In the genomic region with DNA sequence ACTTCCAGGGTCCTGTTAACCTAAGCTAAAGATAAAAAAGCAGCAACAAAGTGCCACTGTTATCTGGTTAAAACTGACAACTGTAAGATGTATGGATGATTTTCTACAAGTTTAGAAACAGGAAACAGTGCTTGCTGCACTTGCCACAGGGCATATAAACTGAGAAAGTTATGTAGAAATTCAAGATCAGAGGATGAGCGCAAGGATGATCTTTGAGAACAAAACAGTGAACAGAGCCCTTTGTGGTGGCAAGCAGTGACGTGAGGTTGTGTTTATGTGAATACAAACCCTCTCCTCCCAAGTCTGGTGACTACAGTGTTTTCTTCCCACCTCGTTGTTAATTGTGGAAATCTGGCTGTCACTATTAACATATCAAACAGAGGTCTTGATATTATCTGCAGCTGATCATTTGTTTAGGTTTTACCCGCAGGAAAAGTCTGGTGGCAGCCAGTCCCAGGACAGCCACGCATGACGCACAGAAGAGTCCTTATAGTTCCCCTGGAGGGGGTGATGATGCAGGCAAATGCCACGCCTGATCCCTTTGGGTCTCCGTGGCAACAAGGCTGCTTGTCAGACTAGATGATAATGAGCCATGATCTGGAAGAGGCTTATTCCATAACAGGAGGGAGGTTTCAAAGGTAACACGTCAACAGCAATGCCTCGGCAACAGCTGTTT, we compare ENCODE assay signal across 8 cellular contexts. TPM values are rescaled to one million over a fixed set of nuclear protein-coding genes. Genes with fewer than 3 reads are reported as not detected.
DNase-seq lines count a peak whose midpoint lies in the region; ATAC-seq lines count a peak whose summit lies in the region.

No MANE protein-coding gene starts in this region.

- H3K9me3 Mint-ChIP-seq in naive thymus-derived CD8-positive, alpha-beta T cell: peaks cover 0 to 6% (median 0%) of the 10 kb centered on the region in 9 donors
- no peaks in the 10 kb centered on the region for H3K9me3 Mint-ChIP-seq in stimulated activated naive CD8-positive, alpha-beta T cell treated with anti-CD3 and anti-CD28 coated beads, Interleukin-15, Interleukin-2, amounts not matched to agents 100 ng/mL and 50 ng/mL, for 24 hours

- no peaks in the 10 kb centered on the region for H3K27me3 Mint-ChIP-seq in naive thymus-derived CD8-positive, alpha-beta T cell
- H3K27me3 Mint-ChIP-seq in stimulated activated naive CD8-positive, alpha-beta T cell treated with anti-CD3 and anti-CD28 coated beads, Interleukin-15, Interleukin-2, amounts not matched to agents 100 ng/mL and 50 ng/mL, for 24 hours: no peaks in the 10 kb centered on the region

- DNase-seq in SKM-1 treated with dmso at 0.1 percent for 144 hours (lab: John Stamatoyannopoulos, UW; ENCODE audit: unreplicated experiment) (peak; percentile 20), SKM-1 (lab: John Stamatoyannopoulos, UW; ENCODE audit: unreplicated experiment) (no peak), dedifferentiated amniotic fluid mesenchymal stem cell (ENCODE audit: extremely low spot score) (peak; percentile 33), SHP77 treated with DMSO at 0.1 percent for 48 hours (lab: John Stamatoyannopoulos, UW) (no peak), H4 (ENCODE audit: low spot score) (no peak)
- peak; percentile 62 to 75 for DNase-seq in activated CD4-positive, alpha-beta T cell treated with anti-CD3 and anti-CD28 coated beads for 4 hours
- DNase-seq in naive thymus-derived CD8-positive, alpha-beta T cell: peak in 9 of 10 donors; percentile 63 to 99 (median 95)

- POLR2A ChIA-PET in naive thymus-derived CD8-positive, alpha-beta T cell (lab: Charles Lee): interaction anchor here (0.6 to 5.5 kb wide), 10 partner anchors 12 to 1456 kb away, joined by 3 to 55 read pairs (median 5); a partner anchor contains a TSS

- ATAC-seq in naive thymus-derived CD8-positive, alpha-beta T cell: peak; percentile 71 to 73

- peak overlapping the region; percentile 67 to 85 (median 77) for H3K4me3 Mint-ChIP-seq in naive thymus-derived CD8-positive, alpha-beta T cell
- H3K4me3 Mint-ChIP-seq in stimulated activated naive CD8-positive, alpha-beta T cell treated with anti-CD3 and anti-CD28 coated beads, Interleukin-15, Interleukin-2, amounts not matched to agents 100 ng/mL and 50 ng/mL, for 24 hours: peak overlapping the region; percentile 76

- H3K4me1 Mint-ChIP-seq in naive thymus-derived CD8-positive, alpha-beta T cell: peaks cover 29 to 87% (median 75%) of the 10 kb centered on the region in 4 donors
- peaks cover 99% of the 10 kb centered on the region for H3K4me1 Mint-ChIP-seq in stimulated activated naive CD8-positive, alpha-beta T cell treated with anti-CD3 and anti-CD28 coated beads, Interleukin-15, Interleukin-2, amounts not matched to agents 100 ng/mL and 50 ng/mL, for 24 hours (ENCODE audit: low read depth)

- H3K27ac Mint-ChIP-seq in naive thymus-derived CD8-positive, alpha-beta T cell: peak overlapping the region; percentile 98 to 100 (median 99)
- H3K27ac Mint-ChIP-seq in stimulated activated naive CD8-positive, alpha-beta T cell treated with anti-CD3 and anti-CD28 coated beads, Interleukin-15, Interleukin-2, amounts not matched to agents 100 ng/mL and 50 ng/mL, for 24 hours: peak overlapping the region; percentile 88

- peaks cover 0 to 8% (median 0%) of the 10 kb centered on the region in 3 donors for H3K36me3 Mint-ChIP-seq in naive thymus-derived CD8-positive, alpha-beta T cell
- H3K36me3 Mint-ChIP-seq in stimulated activated naive CD8-positive, alpha-beta T cell treated with anti-CD3 and anti-CD28 coated beads, Interleukin-15, Interleukin-2, amounts not matched to agents 100 ng/mL and 50 ng/mL, for 24 hours (ENCODE audit: low read depth): peaks cover 9% of the 10 kb centered on the region

RNA-seq across cellular contexts. Expression of a gene that starts 43.1 kb away (rescaled TPM):
- 100 to 1,000 TPM; 108 to 114 TPM for total RNA-seq in naive thymus-derived CD8-positive, alpha-beta T cell
- 100 to 1,000 TPM in 1 of 3 donors, 10 to 100 TPM in 2; 61.5 to 139 (median 84.3) TPM for polyA plus RNA-seq in naive thymus-derived CD8-positive, alpha-beta T cell
- 0.41 and 0.45 TPM in 2 replicates for total RNA-seq in H4 (2014; rRNA removed; shearing (Covaris generic))

Comparison
In these comparisons a context has a peak if more than half of its experiments do, and no peak if none do; other contexts are left out.
1. DNase-seq: peak in SKM-1 treated with dmso at 0.1 percent for 144 hours (single experiment), activated CD4-positive, alpha-beta T cell treated with anti-CD3 and anti-CD28 coated beads for 4 hours (2 of 2), dedifferentiated amniotic fluid mesenchymal stem cell (single experiment) and naive thymus-derived CD8-positive, alpha-beta T cell (9 of 10); none in SKM-1 (single experiment), SHP77 treated with DMSO at 0.1 percent for 48 hours (single experiment) and H4 (single experiment).
2. RNA of a gene that starts 43.1 kb away (total RNA-seq): 108 to 114 TPM in naive thymus-derived CD8-positive, alpha-beta T cell; 0.41 to 0.45 TPM in H4; every median in the first group is over 10 times any median in the second.